In genomic region chr3:188106006-188106405, GRCh38 we compare ENCODE assay signal across 29 cellular contexts.
"Had no signal": no experiment of that assay in that cellular context is flagged by ENCODE, and none has a peak within 500 bp of the region (broad histone marks: within the 10 kb centered on the region; RNA-seq: fewer than 3 reads in every experiment).

No MANE protein-coding gene starts in this region.

- H3K27me3 ChIP-seq: stomach, suprapubic skin, testis, thyroid gland, tibial artery, tibial nerve, transverse colon, upper lobe of left lung, upper lobe of right lung, uterus, vagina had no signal

- H3K27ac Mint-ChIP-seq: stimulated activated effector memory CD8-positive, alpha-beta T cell treated with anti-CD3 and anti-CD28 coated beads, Interleukin-12 subunit alpha, Interleukin-12 subunit beta, amount 100 ng/mL, for 72 hours; stimulated activated memory B cell treated with anti-CD40 and anti-IgM and Interleukin-4, amounts not matched to agents 10 μg/mL and 1 μg/mL and 100 μg/mL, for 72 hours; stimulated activated naive B cell treated with anti-CD40 and anti-IgM and Interleukin-4, amounts not matched to agents 10 μg/mL and 1 μg/mL and 100 μg/mL, for 72 hours; stimulated activated naive CD8-positive, alpha-beta T cell treated with anti-CD3 and anti-CD28 coated beads, Interleukin-15, Interleukin-2, amounts not matched to agents 100 ng/mL and 50 ng/mL, for 24 hours; type B pancreatic cell had no signal

- ATAC-seq: stimulated activated effector memory CD8-positive, alpha-beta T cell treated with anti-CD3 and anti-CD28 coated beads, Interleukin-12 subunit alpha, Interleukin-12 subunit beta, amount 100 ng/mL, for 72 hours; stimulated activated memory B cell treated with anti-CD40 and anti-IgM and Interleukin-4, amounts not matched to agents 10 μg/mL and 1 μg/mL and 100 μg/mL, for 72 hours; stimulated activated naive B cell treated with anti-CD40 and anti-IgM and Interleukin-4, amounts not matched to agents 10 μg/mL and 1 μg/mL and 100 μg/mL, for 72 hours; stimulated activated naive CD8-positive, alpha-beta T cell treated with anti-CD3 and anti-CD28 coated beads, Interleukin-15, amount 100 ng/mL, for 72 hours; stimulated activated naive CD8-positive, alpha-beta T cell treated with anti-CD3 and anti-CD28 coated beads, Interleukin-15, Interleukin-2, amounts not matched to agents 100 U/mL and 50 U/mL, for 24 hours; upper lobe of right lung had no signal

- H3K4me3 ChIP-seq: stomach, suprapubic skin, testis, thoracic aorta, thyroid gland, tibial artery, tibial nerve, transverse colon, upper lobe of left lung, upper lobe of right lung, uterus, vagina had no signal

- H3K27ac ChIP-seq: stomach, suprapubic skin, thoracic aorta, thyroid gland, tibial artery, tibial nerve, transverse colon, upper lobe of left lung, upper lobe of right lung, uterus, vagina had no signal

- H3K36me3 Mint-ChIP-seq: stimulated activated effector memory CD8-positive, alpha-beta T cell treated with anti-CD3 and anti-CD28 coated beads, Interleukin-12 subunit alpha, Interleukin-12 subunit beta, amount 100 ng/mL, for 72 hours; stimulated activated memory B cell treated with anti-CD40 and anti-IgM and Interleukin-4, amounts not matched to agents 10 μg/mL and 1 μg/mL and 100 μg/mL, for 72 hours; stimulated activated naive B cell treated with anti-CD40 and anti-IgM and Interleukin-4, amounts not matched to agents 10 μg/mL and 1 μg/mL and 100 μg/mL, for 72 hours; type B pancreatic cell had no signal

- DNase-seq: stimulated activated CD4-positive, alpha-beta T cell treated with anti-CD3 and anti-CD28 coated beads, Interleukin-2, amount 100 ng/mL, for 48 hours; stimulated activated CD4-positive, alpha-beta T cell treated with anti-CD3 and anti-CD28 coated beads, Interleukin-4, amount 100 ng/mL, for 1 hour; stimulated activated CD4-positive, alpha-beta T cell treated with anti-CD3 and anti-CD28 coated beads, Interleukin-4, amount 100 ng/mL, for 24 hours; stimulated activated CD4-positive, alpha-beta T cell treated with anti-CD3 and anti-CD28 coated beads, Interleukin-4, amount 100 ng/mL, for 4 hours; stimulated activated CD8-positive, alpha-beta memory T cell treated with anti-CD3 and anti-CD28 coated beads, Interleukin-4, amount 100 ng/mL, for 48 hours; stimulated activated naive B cell treated with anti-CD40 and anti-IgM and Interleukin-4, amounts not matched to agents 10 μg/mL and 1 μg/mL and 100 μg/mL, for 72 hours; stimulated activated naive CD4-positive, alpha-beta T cell; stimulated activated naive CD4-positive, alpha-beta T cell treated with Interleukin-2 at 50 U/mL for 16 hours; stimulated activated naive CD8-positive, alpha-beta T cell treated with anti-CD3 and anti-CD28 coated beads, Interleukin-15, amount 100 ng/mL, for 72 hours; stimulated activated naive CD8-positive, alpha-beta T cell treated with anti-CD3 and anti-CD28 coated beads, Interleukin-15, Interleukin-2, amounts not matched to agents 100 U/mL and 50 U/mL, for 24 hours; stomach; substantia nigra; testis; thyroid gland; tibial artery; transverse colon; trophoblast cell; upper lobe of left lung; upper lobe of right lung; uterus had no signal

- H3K4me3 Mint-ChIP-seq: stimulated activated effector memory CD8-positive, alpha-beta T cell treated with anti-CD3 and anti-CD28 coated beads, Interleukin-12 subunit alpha, Interleukin-12 subunit beta, amount 100 ng/mL, for 72 hours; stimulated activated memory B cell treated with anti-CD40 and anti-IgM and Interleukin-4, amounts not matched to agents 10 μg/mL and 1 μg/mL and 100 μg/mL, for 72 hours; stimulated activated naive B cell treated with anti-CD40 and anti-IgM and Interleukin-4, amounts not matched to agents 10 μg/mL and 1 μg/mL and 100 μg/mL, for 72 hours; stimulated activated naive CD8-positive, alpha-beta T cell treated with anti-CD3 and anti-CD28 coated beads, Interleukin-15, amount 100 ng/mL, for 72 hours; stimulated activated naive CD8-positive, alpha-beta T cell treated with anti-CD3 and anti-CD28 coated beads, Interleukin-15, Interleukin-2, amounts not matched to agents 100 ng/mL and 50 ng/mL, for 24 hours; type B pancreatic cell had no signal

- H3K9me3 ChIP-seq: suprapubic skin, testis, thoracic aorta, thyroid gland, upper lobe of right lung, uterus, vagina had no signal

- H3K4me1 ChIP-seq: stomach, suprapubic skin, thyroid gland, tibial artery, tibial nerve, transverse colon, upper lobe of left lung, upper lobe of right lung, uterus, vagina had no signal

- H3K36me3 ChIP-seq: stomach, suprapubic skin, thoracic aorta, thyroid gland, tibial artery, tibial nerve, transverse colon, upper lobe of left lung, upper lobe of right lung, uterus, vagina had no signal

- H3K9me3 Mint-ChIP-seq: stimulated activated effector memory CD8-positive, alpha-beta T cell treated with anti-CD3 and anti-CD28 coated beads, Interleukin-12 subunit alpha, Interleukin-12 subunit beta, amount 100 ng/mL, for 72 hours; stimulated activated memory B cell treated with anti-CD40 and anti-IgM and Interleukin-4, amounts not matched to agents 10 μg/mL and 1 μg/mL and 100 μg/mL, for 72 hours had no signal

- FAIRE-seq: urothelium cell line had no signal

- H3K27me3 Mint-ChIP-seq: stimulated activated memory B cell treated with anti-CD40 and anti-IgM and Interleukin-4, amounts not matched to agents 10 μg/mL and 1 μg/mL and 100 μg/mL, for 72 hours; stimulated activated naive B cell treated with anti-CD40 and anti-IgM and Interleukin-4, amounts not matched to agents 10 μg/mL and 1 μg/mL and 100 μg/mL, for 72 hours; stimulated activated naive CD8-positive, alpha-beta T cell treated with anti-CD3 and anti-CD28 coated beads, Interleukin-15, Interleukin-2, amounts not matched to agents 100 ng/mL and 50 ng/mL, for 24 hours had no signal
